Comparison of ENCODE assay signal across 15 cellular contexts in genomic region chrX:72777467-72777790, GRCh38. TPM values are rescaled to one million over a fixed set of nuclear protein-coding genes. Genes with fewer than 3 reads are reported as not detected.
DNase-seq lines count a peak whose midpoint lies in the region; ATAC-seq lines count a peak whose summit lies in the region.
"Not testable (repeated sequence)": the region's sequence is repeated elsewhere in the genome, so short reads cannot be mapped to it uniquely, and the experiment has no call there.
"Had no signal": no experiment of that assay in that cellular context is flagged by ENCODE, and none has a peak within 500 bp of the region (broad histone marks: within the 10 kb centered on the region; RNA-seq: fewer than 3 reads in every experiment).

No MANE protein-coding gene starts in this region.

- DNase-seq in left colon = not testable (repeated sequence)

- intact Hi-C loops in left colon (cut with DNase I, micrococcal nuclease) = not testable (repeated sequence)

- ATAC-seq in GM18519 (IDR thresholded peaks at IDR 0.05; ENCODE audit: low FRiP score, unreplicated experiment) (peak; percentile 66), GM19452 (IDR thresholded peaks at IDR 0.05; ENCODE audit: unreplicated experiment) (peak; percentile 78), GM21786 (IDR thresholded peaks at IDR 0.05; ENCODE audit: unreplicated experiment) (peak; percentile 79), HG02981 (IDR thresholded peaks at IDR 0.05; ENCODE audit: unreplicated experiment) (peak; percentile 72), HG03442 (IDR thresholded peaks at IDR 0.05; ENCODE audit: unreplicated experiment) (peak; percentile 61), left colon (peak; percentile 80)
- peak; percentile 81 to 83 for ATAC-seq in activated CD4-positive, CD25-positive, alpha-beta regulatory T cell treated with anti-CD3 and anti-CD28 coated beads, Interleukin-2, amount 50 U/mL, for 24 hours

RNA-seq across cellular contexts. Expression of gene DMRTC1B, which starts 0.7 kb away (rescaled TPM):
- under 1 TPM in 1 of 2 donors, not detected in 1; 0.61 TPM for total RNA-seq in left colon
- total RNA-seq: activated CD4-positive, alpha-beta memory T cell treated with anti-CD3 and anti-CD28 coated beads, Interleukin-2, amount 10 ng/mL, durations not matched to agents 7 days and 5 days; activated T-helper 1 cell treated with anti-CD3 and anti-CD28 coated beads, Interleukin-12 subunit alpha, Interleukin-12 subunit beta, Interleukin-2, Interleukin-4 antibody, amounts not matched to agents 30 ng/mL and 10 ng/mL and 1 ng/mL, durations not matched to agents 14 hours and 24 hours and 36 hours; bronchial epithelial cell; Calu3; dermis blood vessel endothelial cell; Right ventricle myocardium superior had no signal

RNA-seq across cellular contexts. Expression of gene FAM236B, which starts 5.0 kb away (rescaled TPM):
- total RNA-seq in left colon = not detected
- total RNA-seq: activated CD4-positive, alpha-beta memory T cell treated with anti-CD3 and anti-CD28 coated beads, Interleukin-2, amount 10 ng/mL, durations not matched to agents 7 days and 5 days; activated T-helper 1 cell treated with anti-CD3 and anti-CD28 coated beads, Interleukin-12 subunit alpha, Interleukin-12 subunit beta, Interleukin-2, Interleukin-4 antibody, amounts not matched to agents 30 ng/mL and 10 ng/mL and 1 ng/mL, durations not matched to agents 14 hours and 24 hours and 36 hours; bronchial epithelial cell; Calu3; dermis blood vessel endothelial cell; frontal cortex; renal cortical epithelial cell; Right ventricle myocardium superior had no signal

RNA-seq across cellular contexts. Expression of gene FAM236D, which starts 30.6 kb away (rescaled TPM):
- not detected for total RNA-seq in left colon
- total RNA-seq: activated CD4-positive, alpha-beta memory T cell treated with anti-CD3 and anti-CD28 coated beads, Interleukin-2, amount 10 ng/mL, durations not matched to agents 7 days and 5 days; activated T-helper 1 cell treated with anti-CD3 and anti-CD28 coated beads, Interleukin-12 subunit alpha, Interleukin-12 subunit beta, Interleukin-2, Interleukin-4 antibody, amounts not matched to agents 30 ng/mL and 10 ng/mL and 1 ng/mL, durations not matched to agents 14 hours and 24 hours and 36 hours; bronchial epithelial cell; Calu3; dermis blood vessel endothelial cell; frontal cortex; renal cortical epithelial cell; Right ventricle myocardium superior had no signal
